ENCODE assay signal across 23 cellular contexts in genomic region chr4:517806-518070, GRCh38. TPM values are rescaled to one million over a fixed set of nuclear protein-coding genes. Genes with fewer than 3 reads are reported as not detected.
DNase-seq lines count a peak whose midpoint lies in the region; ATAC-seq and TF ChIP-seq lines count a peak whose summit lies in the region.
"Had no signal": no experiment of that assay in that cellular context is flagged by ENCODE, and none has a peak within 500 bp of the region (broad histone marks: within the 10 kb centered on the region; RNA-seq: fewer than 3 reads in every experiment).

No MANE protein-coding gene starts in this region.

- TF ChIP-seq CTCF in osteoblast (IDR thresholded peaks at IDR 0.05; ENCODE audit: extremely low read depth, low read depth, low read length) = no peak

- no peaks in the 10 kb centered on the region for H3K9me3 ChIP-seq in osteoblast (ENCODE audit: low read depth, low read length)
- H3K9me3 ChIP-seq: A549; BE2C; BLaER1 treated with 17β-estradiol and CSF1 and Interleukin-3, amounts not matched to agents 10 nM and 100 nM had no signal

- ATAC-seq in Right ventricle myocardium inferior (no peak), HG03159 (IDR thresholded peaks at IDR 0.05; ENCODE audit: unreplicated experiment) (no peak), HG02588 (IDR thresholded peaks at IDR 0.05; ENCODE audit: unreplicated experiment) (no peak)
- no peak for ATAC-seq in central memory CD8-positive, alpha-beta T cell (replicated peaks; ENCODE audit: extremely low read depth, poor library complexity, severe bottlenecking)
- ATAC-seq: A549, HCT116 had no signal

- peak overlapping the region; percentile 51 for H3K27ac Mint-ChIP-seq in central memory CD8-positive, alpha-beta T cell (ENCODE audit: low read depth)
- H3K27ac Mint-ChIP-seq: CD14-positive monocyte; CD4-positive, alpha-beta T cell had no signal

- H3K9me3 Mint-ChIP-seq in central memory CD8-positive, alpha-beta T cell = peaks cover 4% of the 10 kb centered on the region
- H3K9me3 Mint-ChIP-seq: CD4-positive, alpha-beta T cell; GM23338; H9 had no signal

- DNase-seq in cardiac septum (ENCODE audit: low spot score) (peak; percentile 68), Right ventricle myocardium inferior (ENCODE audit: missing footprints) (no peak), osteoblast (ENCODE audit: insufficient read length, low spot score, missing footprints) (peak; percentile 58), LoVo (ENCODE audit: low spot score) (no peak)
- DNase-seq in central memory CD8-positive, alpha-beta T cell (ENCODE audit: low spot score in 2 of 2) = no peak
- DNase-seq: 8988T; ACHN; AML-193; BE2C; CD4-positive, alpha-beta T cell; CD8-positive, alpha-beta memory T cell; DMS 273 treated with DMSO at 0.1 percent for 48 hours; DMS79; EL; GDM1; H9 had no signal

- H2AFZ ChIP-seq in osteoblast (ENCODE audit: low read length) = no peak overlapping the region
- H2AFZ ChIP-seq: GM23338 had no signal

- no peak overlapping the region for H3K4me3 Mint-ChIP-seq in central memory CD8-positive, alpha-beta T cell
- H3K4me3 Mint-ChIP-seq: CD14-positive monocyte; CD4-positive, alpha-beta T cell; GM23338; H9 had no signal

- H3K4me1 Mint-ChIP-seq in central memory CD8-positive, alpha-beta T cell = peaks cover 18% of the 10 kb centered on the region
- H3K4me1 Mint-ChIP-seq: CD14-positive monocyte, GM23338, H9 had no signal

- H3K79me2 ChIP-seq in osteoblast (ENCODE audit: insufficient read depth, low read length) = peaks cover 2% of the 10 kb centered on the region

- H4K20me1 ChIP-seq in osteoblast (ENCODE audit: insufficient read depth, low read length) = peaks cover 3% of the 10 kb centered on the region
- H4K20me1 ChIP-seq: BLaER1 treated with 17β-estradiol and CSF1 and Interleukin-3, amounts not matched to agents 10 nM and 100 nM had no signal

- no peaks in the 10 kb centered on the region for H3K27me3 Mint-ChIP-seq in central memory CD8-positive, alpha-beta T cell
- H3K27me3 Mint-ChIP-seq: CD4-positive, alpha-beta T cell; CD8-positive, alpha-beta memory T cell had no signal

- peaks cover 40% of the 10 kb centered on the region for H3K36me3 Mint-ChIP-seq in central memory CD8-positive, alpha-beta T cell (ENCODE audit: insufficient read depth)

- no peaks in the 10 kb centered on the region for H3K27me3 ChIP-seq in osteoblast (ENCODE audit: insufficient read depth, low read length)
- H3K27me3 ChIP-seq: BE2C; BLaER1 treated with 17β-estradiol and CSF1 and Interleukin-3, amounts not matched to agents 10 nM and 100 nM had no signal

- H3K36me3 ChIP-seq in osteoblast (ENCODE audit: insufficient read depth, low read length) = peaks cover 43% of the 10 kb centered on the region

- intact Hi-C loops in cardiac septum (cut with DNase I) (no loop called here), Right ventricle myocardium inferior (cut with DNase I) (no loop called here)

- H3K4me3 ChIP-seq in osteoblast (ENCODE audit: insufficient read depth, low read length) = no peak overlapping the region
- H3K4me3 ChIP-seq: A549; BLaER1 treated with 17β-estradiol and CSF1 and Interleukin-3, amounts not matched to agents 10 nM and 100 nM; GM23338 had no signal

- no peak overlapping the region for H3K27ac ChIP-seq in osteoblast (ENCODE audit: low read depth, low read length)
- H3K27ac ChIP-seq: A549; BLaER1 treated with 17β-estradiol and CSF1 and Interleukin-3, amounts not matched to agents 10 nM and 100 nM had no signal

- H3K4me1 ChIP-seq in osteoblast (ENCODE audit: insufficient read depth, low read length) = no peaks in the 10 kb centered on the region
- H3K4me1 ChIP-seq: A549; BE2C; BLaER1 treated with 17β-estradiol and CSF1 and Interleukin-3, amounts not matched to agents 10 nM and 100 nM had no signal

- no peak overlapping the region for H3K4me2 ChIP-seq in osteoblast (ENCODE audit: insufficient read depth, low read length)
- H3K4me2 ChIP-seq: A549; BLaER1 treated with 17β-estradiol and CSF1 and Interleukin-3, amounts not matched to agents 10 nM and 100 nM; GM23338 had no signal

RNA-seq across cellular contexts. Expression of gene PIGG, which starts 18.7 kb away (rescaled TPM):
- total RNA-seq in cardiac septum (22.4 TPM), Right ventricle myocardium inferior (15.2 TPM), osteoblast (47.4 and 50.3 TPM in 2 replicates)

RNA-seq across cellular contexts. Expression of gene ZNF721, which starts 18.8 kb away (rescaled TPM):
- total RNA-seq in cardiac septum (14.9 TPM), Right ventricle myocardium inferior (13.1 TPM), osteoblast (12.1 and 17.4 TPM in 2 replicates)

RNA-seq across cellular contexts. Expression of gene TMEM271, which starts 58.4 kb away (rescaled TPM):
- not detected for total RNA-seq in cardiac septum
- not detected for total RNA-seq in Right ventricle myocardium inferior
- total RNA-seq in osteoblast = not detected in 2 replicates
- total RNA-seq: CD4-positive, alpha-beta T cell; CD8-positive, alpha-beta memory T cell; GM23338 had no signal

Comparison
In these comparisons a context has a peak if more than half of its experiments do, and no peak if none do; other contexts are left out.
1. DNase-seq: peak in cardiac septum (single experiment) and osteoblast (single experiment); none in Right ventricle myocardium inferior (single experiment), central memory CD8-positive, alpha-beta T cell (0 of 2) and LoVo (single experiment).